ENCODE assay signal across 8 cellular contexts in the genomic region with DNA sequence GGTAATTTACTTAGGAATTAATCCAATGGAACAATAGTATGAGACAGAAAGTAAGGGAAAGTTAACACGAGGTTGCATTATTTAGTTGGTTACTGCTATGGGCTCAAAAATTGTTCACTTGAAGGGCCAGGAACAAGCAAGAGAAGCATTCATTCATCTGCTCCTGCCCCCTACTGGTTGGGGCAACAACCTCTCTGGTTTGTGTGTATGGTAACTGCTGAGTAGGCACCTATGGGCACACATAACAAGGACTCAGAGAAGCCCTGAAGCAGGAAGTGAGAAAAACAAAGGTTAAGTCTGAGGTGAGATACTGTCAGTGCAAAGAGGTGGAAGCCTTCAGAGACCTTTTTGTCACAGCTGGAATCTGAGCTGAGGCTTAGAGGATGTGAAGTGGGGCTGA. TPM values are rescaled to one million over a fixed set of nuclear protein-coding genes. Genes with fewer than 3 reads are reported as not detected.
DNase-seq lines count a peak whose midpoint lies in the region; ATAC-seq and TF ChIP-seq lines count a peak whose summit lies in the region.

No MANE protein-coding gene starts in this region.

- TF ChIP-seq CTCF in GM20000 (IDR thresholded peaks at IDR 0.05; ENCODE audit: extremely low read depth, missing control alignments), result no peak
- TF ChIP-seq CTCF in choroid plexus epithelial cell (conservative IDR thresholded peaks at IDR 0.05; ENCODE audit: low read depth, low read length), result peak; percentile 52

- H3K4me3 ChIP-seq in choroid plexus epithelial cell (ENCODE audit: low read depth, low read length), result no peak overlapping the region

- DNase-seq in EL, result peak; percentile 26
- DNase-seq in GM20000 (ENCODE audit: low spot score), result peak; percentile 39
- peak; percentile 24 for DNase-seq in M059J (ENCODE audit: low read depth)
- DNase-seq in choroid plexus epithelial cell (ENCODE audit: low read depth), result peak; percentile 33
- DNase-seq in stimulated activated CD4-positive, alpha-beta T cell treated with anti-CD3 and anti-CD28 coated beads, Interleukin-4, amount 100 ng/mL, for 48 hours (ENCODE audit: low read depth in 2 of 2), result peak; percentile 11 to 20
- DNase-seq in effector CD8-positive, alpha-beta T cell (lab: John Stamatoyannopoulos, UW), result no peak
- DNase-seq in NCI-H510A (lab: John Stamatoyannopoulos, UW), result no peak

- no peak for ATAC-seq in GM19035 (IDR thresholded peaks at IDR 0.05; ENCODE audit: unreplicated experiment)

RNA-seq across cellular contexts. Expression of a gene that starts 34.4 kb away (rescaled TPM):
- 33.1 and 39.2 TPM in 2 replicates for total RNA-seq in M059J (2014; rRNA removed; shearing (Covaris generic))

Comparison
In these comparisons a context has a peak if more than half of its experiments do, and no peak if none do; other contexts are left out.
1. DNase-seq: peak in EL (single experiment), GM20000 (single experiment), M059J (single experiment), choroid plexus epithelial cell (single experiment) and stimulated activated CD4-positive, alpha-beta T cell treated with anti-CD3 and anti-CD28 coated beads, Interleukin-4, amount 100 ng/mL, for 48 hours (2 of 2); none in effector CD8-positive, alpha-beta T cell (single experiment) and NCI-H510A (single experiment).